Comparison of ENCODE assay signal across 31 cellular contexts in the genomic region with DNA sequence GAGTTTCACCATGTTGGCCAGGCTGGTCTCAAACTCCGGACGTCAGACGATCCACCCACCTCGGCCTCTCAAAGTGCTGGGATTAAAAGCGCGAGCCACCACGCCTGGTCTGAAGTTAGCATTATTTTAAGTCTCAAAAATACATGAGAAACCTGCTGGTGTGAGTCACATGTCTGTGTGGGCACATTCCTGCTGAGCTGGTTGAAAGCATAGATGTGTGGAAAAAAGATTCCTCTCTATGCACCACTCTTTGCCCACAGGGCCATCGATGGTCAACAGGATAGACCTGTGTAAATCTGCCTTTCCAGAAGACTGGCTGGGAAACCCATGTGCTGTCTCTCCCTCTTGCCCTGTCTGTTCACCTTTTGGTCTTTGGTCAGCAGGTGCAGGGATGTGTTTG.
DNase-seq lines count a peak whose midpoint lies in the region; ATAC-seq and TF ChIP-seq lines count a peak whose summit lies in the region.
"Had no signal": no experiment of that assay in that cellular context is flagged by ENCODE, and none has a peak within 500 bp of the region (broad histone marks: within the 10 kb centered on the region; RNA-seq: fewer than 3 reads in every experiment).

No MANE protein-coding gene starts in this region.

- H3K4me3 Mint-ChIP-seq in osteocyte (ENCODE audit: unreplicated experiment): no peak overlapping the region
- H3K4me3 Mint-ChIP-seq: activated CD4-positive, alpha-beta T cell treated with anti-CD3 and anti-CD28 coated beads, Interleukin-2, amount 10 ng/mL, durations not matched to agents 24 days and 14 days; activated CD8-positive, alpha-beta memory T cell treated with anti-CD3 and anti-CD28 coated beads, Interleukin-2, amount 10 ng/mL, durations not matched to agents 7 days and 5 days; B cell; CD8-positive, alpha-beta T cell; immature natural killer cell; naive B cell had no signal

- no peaks in the 10 kb centered on the region for H3K36me3 ChIP-seq in esophagus muscularis mucosa
- H3K36me3 ChIP-seq: breast epithelium, gastrocnemius medialis, HAP-1, left lung, stomach, tibial nerve had no signal

- peaks cover 0 to 3% (median 2%) of the 10 kb centered on the region in 4 donors for H3K9me3 ChIP-seq in esophagus muscularis mucosa
- H3K9me3 ChIP-seq: breast epithelium, gastrocnemius medialis, HAP-1 had no signal

- peaks cover 23% of the 10 kb centered on the region for H3K27me3 Mint-ChIP-seq in osteocyte (ENCODE audit: unreplicated experiment)
- H3K27me3 Mint-ChIP-seq: activated CD4-positive, alpha-beta T cell treated with anti-CD3 and anti-CD28 coated beads, Interleukin-2, amount 10 ng/mL, durations not matched to agents 24 days and 14 days had no signal

- H3K9me3 Mint-ChIP-seq in osteocyte (ENCODE audit: unreplicated experiment): peaks cover 3% of the 10 kb centered on the region
- H3K9me3 Mint-ChIP-seq: activated CD4-positive, alpha-beta T cell treated with anti-CD3 and anti-CD28 coated beads, Interleukin-2, amount 10 ng/mL, durations not matched to agents 24 days and 14 days had no signal

- ATAC-seq in GM18520 (IDR thresholded peaks at IDR 0.05; ENCODE audit: unreplicated experiment): no peak
- ATAC-seq: activated CD8-positive, alpha-beta memory T cell treated with anti-CD3 and anti-CD28 coated beads, Interleukin-2, amount 10 ng/mL, durations not matched to agents 7 days and 5 days; CD8-positive, alpha-beta T cell; gastrocnemius medialis; left lung had no signal

- no peaks in the 10 kb centered on the region for H3K4me1 Mint-ChIP-seq in osteocyte (ENCODE audit: unreplicated experiment)
- H3K4me1 Mint-ChIP-seq: B cell, immature natural killer cell had no signal

- H3K27ac Mint-ChIP-seq in osteocyte (ENCODE audit: unreplicated experiment): no peak overlapping the region
- H3K27ac Mint-ChIP-seq: activated CD4-positive, alpha-beta T cell treated with anti-CD3 and anti-CD28 coated beads, Interleukin-2, amount 10 ng/mL, durations not matched to agents 24 days and 14 days; activated CD8-positive, alpha-beta memory T cell treated with anti-CD3 and anti-CD28 coated beads, Interleukin-2, amount 10 ng/mL, durations not matched to agents 7 days and 5 days; B cell; CD8-positive, alpha-beta T cell; immature natural killer cell had no signal

- WGBS in esophagus muscularis mucosa: 96% methylated on average over 8 of the region's 8 CpGs

- H3K4me1 ChIP-seq in esophagus muscularis mucosa: peaks cover 0 to 4% (median 0%) of the 10 kb centered on the region in 4 donors
- H3K4me1 ChIP-seq: breast epithelium, gastrocnemius medialis, HAP-1, left lung had no signal

- H3K4me3 ChIP-seq in esophagus muscularis mucosa: no peak overlapping the region
- H3K4me3 ChIP-seq: breast epithelium, gastrocnemius medialis, HAP-1, left lung, skin epidermis, stomach, tibial nerve had no signal

- no peaks in the 10 kb centered on the region for H3K27me3 ChIP-seq in esophagus muscularis mucosa
- H3K27me3 ChIP-seq: breast epithelium, left lung, tibial nerve had no signal

- TF ChIP-seq POLR2A in esophagus muscularis mucosa (IDR thresholded peaks at IDR 0.05; ENCODE audit: low read depth): no peak

- DNase-seq in H4 (ENCODE audit: low spot score) (peak; percentile 3), amniotic epithelial cell (ENCODE audit: low read depth) (peak; percentile 7), esophagus muscularis mucosa (ENCODE audit: extremely low spot score) (peak; percentile 70), renal cortical epithelial cell (ENCODE audit: low read depth) (peak; percentile 40), SW 1271 (lab: John Stamatoyannopoulos, UW) (no peak), NCI-H187 (lab: John Stamatoyannopoulos, UW) (no peak), osteocyte (ENCODE audit: extremely low spot score, unreplicated experiment) (no peak)
- DNase-seq: activated CD4-positive, alpha-beta T cell treated with anti-CD3 and anti-CD28 coated beads, Interleukin-2, amount 10 ng/mL, durations not matched to agents 24 days and 14 days; activated CD8-positive, alpha-beta memory T cell treated with anti-CD3 and anti-CD28 coated beads, Interleukin-2, amount 10 ng/mL, durations not matched to agents 7 days and 5 days; activated naive CD4-positive, alpha-beta T cell treated with anti-CD3 and anti-CD28 coated beads, Interleukin-2, amount 50 U/mL, for 16 hours; CD8-positive, alpha-beta T cell; DMS 273 treated with DMSO at 0.1 percent for 48 hours; effector CD8-positive, alpha-beta T cell; erythroblast; gastrocnemius medialis; immature natural killer cell; KG1; left lung; naive B cell; NCI-H1436 treated with DMSO at 0.1 percent for 48 hours; NCI-H2107; NCI-H446 treated with DMSO at 0.1 percent for 48 hours; NCI-H82; stomach; T1000 had no signal

- no peak for TF ChIP-seq CTCF in esophagus muscularis mucosa (IDR thresholded peaks at IDR 0.05)
- no peak for TF ChIP-seq CTCF in osteocyte (IDR thresholded peaks at IDR 0.05)

- peaks cover 1% of the 10 kb centered on the region for H3K36me3 Mint-ChIP-seq in osteocyte (ENCODE audit: unreplicated experiment)
- H3K36me3 Mint-ChIP-seq: activated CD8-positive, alpha-beta memory T cell treated with anti-CD3 and anti-CD28 coated beads, Interleukin-2, amount 10 ng/mL, durations not matched to agents 7 days and 5 days; CD8-positive, alpha-beta T cell; immature natural killer cell; naive B cell had no signal

- H3K27ac ChIP-seq in esophagus muscularis mucosa (replicated peaks in 1 of 4): no peak overlapping the region
- H3K27ac ChIP-seq: breast epithelium, gastrocnemius medialis, left lung, stomach, tibial nerve had no signal

- intact Hi-C loops in esophagus muscularis mucosa (cut with DNase I): no loop called here

- TF ChIP-seq EP300 in esophagus muscularis mucosa (IDR thresholded peaks at IDR 0.05): no peak

Comparison
In these comparisons a context has a peak if more than half of its experiments do, and no peak if none do; other contexts are left out.
1. DNase-seq: peak in H4 (single experiment), amniotic epithelial cell (single experiment), esophagus muscularis mucosa (single experiment) and renal cortical epithelial cell (single experiment); none in SW 1271 (0 of 2), NCI-H187 (0 of 2) and osteocyte (single experiment).